21 cellular contexts compared by ENCODE assay signal in the genomic region with DNA sequence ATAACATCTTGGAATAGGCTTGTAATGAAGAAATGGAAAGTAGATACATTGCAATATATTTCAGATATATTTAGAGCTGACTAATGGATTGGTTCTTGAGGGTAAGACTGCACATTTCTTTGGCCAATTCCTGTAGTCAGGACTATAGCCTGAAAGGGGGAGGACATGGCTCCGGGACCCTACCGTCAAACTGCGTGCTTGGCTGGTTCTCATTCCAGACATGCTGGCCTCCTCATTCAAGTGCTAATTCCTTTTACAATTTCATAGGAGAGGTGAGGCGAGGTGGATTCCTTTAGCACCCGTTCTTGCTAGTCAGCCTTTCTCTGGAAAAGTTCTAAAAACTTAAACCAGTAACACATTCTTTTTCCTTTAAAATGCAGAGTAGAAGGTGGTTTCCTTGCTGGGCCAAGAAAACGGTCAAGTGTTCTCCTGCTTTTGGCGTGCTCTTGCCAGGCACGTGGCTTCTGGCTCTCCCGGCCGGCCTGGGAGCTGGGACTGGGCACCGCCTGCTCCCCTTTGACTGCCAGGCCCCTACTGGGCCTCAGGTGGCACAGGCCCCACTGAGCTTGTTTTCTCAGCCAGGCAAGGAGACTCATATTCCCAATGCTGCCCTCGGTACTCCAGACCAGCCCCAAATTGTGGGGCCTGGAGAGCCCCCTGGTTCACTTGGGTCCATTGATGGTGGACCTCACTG.
"Had no signal": no experiment of that assay in that cellular context is flagged by ENCODE, and none has a peak within 500 bp of the region (broad histone marks: within the 10 kb centered on the region; RNA-seq: fewer than 3 reads in every experiment).

No MANE protein-coding gene starts in this region.

- H3K36me3 Mint-ChIP-seq: stimulated activated memory B cell treated with anti-CD40 and anti-IgM and Interleukin-4, amounts not matched to agents 10 μg/mL and 1 μg/mL and 100 μg/mL, for 72 hours had no signal

- H3K36me3 ChIP-seq: neutrophil, spleen, tibial nerve, upper lobe of right lung had no signal

- DNase-seq: effector CD4-positive, alpha-beta T cell; endodermal cell; erythroblast; foreskin keratinocyte; left colon; left ventricle myocardium superior; mesenchymal stem cell; naive B cell; spleen; stimulated activated CD4-positive, alpha-beta T cell treated with anti-CD3 and anti-CD28 coated beads, Interleukin-15, amount 100 ng/mL, for 24 hours; stimulated activated CD4-positive, alpha-beta T cell treated with anti-CD3 and anti-CD28 coated beads, Interleukin-1b, Interleukin-23, amount 100 ng/mL, for 48 hours; stimulated activated CD4-positive, alpha-beta T cell treated with anti-CD3 and anti-CD28 coated beads, Interleukin-4, amount 100 ng/mL, for 24 hours; upper lobe of right lung had no signal

- H3K27me3 Mint-ChIP-seq: naive B cell; stimulated activated memory B cell treated with anti-CD40 and anti-IgM and Interleukin-4, amounts not matched to agents 10 μg/mL and 1 μg/mL and 100 μg/mL, for 72 hours; stimulated activated naive CD8-positive, alpha-beta T cell treated with anti-CD3 and anti-CD28 coated beads, Interleukin-15, Interleukin-2, amounts not matched to agents 100 ng/mL and 50 ng/mL, for 24 hours had no signal

- ATAC-seq: foreskin keratinocyte; left colon; left ventricle myocardium superior; sciatic nerve; stimulated activated memory B cell treated with anti-CD40 and anti-IgM and Interleukin-4, amounts not matched to agents 10 μg/mL and 1 μg/mL and 100 μg/mL, for 72 hours; upper lobe of right lung had no signal

- H3K27me3 ChIP-seq: foreskin keratinocyte, neutrophil, spleen, tibial nerve, upper lobe of right lung had no signal

- H3K27ac Mint-ChIP-seq: endodermal cell; nephron; stimulated activated memory B cell treated with anti-CD40 and anti-IgM and Interleukin-4, amounts not matched to agents 10 μg/mL and 1 μg/mL and 100 μg/mL, for 72 hours; stimulated activated naive CD8-positive, alpha-beta T cell treated with anti-CD3 and anti-CD28 coated beads, Interleukin-15, Interleukin-2, amounts not matched to agents 100 ng/mL and 50 ng/mL, for 24 hours had no signal

- H3K4me1 Mint-ChIP-seq: endodermal cell; nephron; stimulated activated memory B cell treated with anti-CD40 and anti-IgM and Interleukin-4, amounts not matched to agents 10 μg/mL and 1 μg/mL and 100 μg/mL, for 72 hours had no signal

- H3K27ac ChIP-seq: coronary artery, foreskin keratinocyte, neutrophil, spleen, tibial nerve, upper lobe of right lung had no signal

- H3K9me3 ChIP-seq: upper lobe of right lung had no signal

- H3K4me3 Mint-ChIP-seq: endodermal cell; naive B cell; nephron; stimulated activated memory B cell treated with anti-CD40 and anti-IgM and Interleukin-4, amounts not matched to agents 10 μg/mL and 1 μg/mL and 100 μg/mL, for 72 hours; stimulated activated naive CD8-positive, alpha-beta T cell treated with anti-CD3 and anti-CD28 coated beads, Interleukin-15, Interleukin-2, amounts not matched to agents 100 ng/mL and 50 ng/mL, for 24 hours had no signal

- H3K4me3 ChIP-seq: coronary artery, lung, spleen, tibial nerve, upper lobe of right lung had no signal

- H3K4me1 ChIP-seq: foreskin keratinocyte, spleen, upper lobe of right lung had no signal
